8 cellular contexts compared by ENCODE assay signal in genomic region chr3:81485444-81485865, GRCh38.
DNase-seq lines count a peak whose midpoint lies in the region; ATAC-seq, FAIRE-seq and TF ChIP-seq lines count a peak whose summit lies in the region.

No MANE protein-coding gene starts in this region.

- H3K4me1 ChIP-seq in OCI-LY7 (ENCODE audit: insufficient read depth, low read length, poor library complexity, severe bottlenecking) (peaks cover 11% of the 10 kb centered on the region), keratinocyte (ENCODE audit: control insufficient read depth, extremely low read depth, insufficient read depth, low read length) (peaks cover 9% of the 10 kb centered on the region)

- DNase-seq in OCI-LY7 (ENCODE audit: low spot score) = peak; percentile 3
- DNase-seq in keratinocyte (ENCODE audit: low read depth, low spot score) = no peak
- no peak for DNase-seq in NCI-H2171 (lab: John Stamatoyannopoulos, UW)
- no peak for DNase-seq in activated CD4-positive, alpha-beta T cell treated with anti-CD3 and anti-CD28 coated beads, Interleukin-2, amount 50 U/mL, for 1 hour
- DNase-seq in HuH-7 (ENCODE audit: low spot score) = no peak
- no peak for DNase-seq in NCI-H1436 (lab: John Stamatoyannopoulos, UW)

- TF ChIP-seq CTCF in OCI-LY7 (conservative IDR thresholded peaks at IDR 0.05; ENCODE audit: low read length) = no peak
- no peak for TF ChIP-seq CTCF in keratinocyte (optimal IDR thresholded peaks at IDR 0.05 in 1 of 3, IDR thresholded peaks at IDR 0.05 in 1 of 3, conservative IDR thresholded peaks at IDR 0.05 in 1 of 3; ENCODE audit: extremely low read depth in 1 of 3, insufficient read depth in 2 of 3, low read length in 3 of 3)

- no TSS peak for BruUV-seq in OCI-LY7 (replicated peaks; lab: Mats Ljungman, UMichigan)

- H4K20me1 ChIP-seq in OCI-LY7 (ENCODE audit: insufficient read depth, low read length) = no peaks in the 10 kb centered on the region
- H4K20me1 ChIP-seq in keratinocyte (ENCODE audit: control insufficient read depth, extremely low read depth, insufficient read depth, low read length) = no peaks in the 10 kb centered on the region

- H3K4me2 ChIP-seq in OCI-LY7 (ENCODE audit: low read length) (peak overlapping the region; percentile 50), keratinocyte (ENCODE audit: control insufficient read depth, extremely low read depth, insufficient read depth, low read depth, low read length) (peak overlapping the region; percentile 74)

- CTCF ChIA-PET in OCI-LY7 (lab: Charles Lee; ENCODE audit: unreplicated experiment) = no interaction called here

- H3K4me3 ChIP-seq in OCI-LY7 (ENCODE audit: low read depth, low read length, poor library complexity, severe bottlenecking) = peak overlapping the region; percentile 24
- peak overlapping the region in 2 of 3 experiments; percentile 4 to 24 for H3K4me3 ChIP-seq in keratinocyte (ENCODE audit: control insufficient read depth in 2 of 3, extremely low read depth in 1 of 3, insufficient read depth in 2 of 3, low read depth in 1 of 3, low read length in 3 of 3)

- ATAC-seq in GM18502 (IDR thresholded peaks at IDR 0.05; ENCODE audit: poor library complexity, unreplicated experiment) (peak; percentile 99), HG02840 (IDR thresholded peaks at IDR 0.05; ENCODE audit: low FRiP score, unreplicated experiment) (peak; percentile 99)

- H3K79me2 ChIP-seq in OCI-LY7 (ENCODE audit: insufficient read depth, low read depth, low read length) (no peaks in the 10 kb centered on the region), keratinocyte (ENCODE audit: control insufficient read depth, insufficient read depth, low read length) (no peaks in the 10 kb centered on the region)

- H3K36me3 ChIP-seq in OCI-LY7 (ENCODE audit: insufficient read depth, low read length) (no peaks in the 10 kb centered on the region), keratinocyte (ENCODE audit: control insufficient read depth in 2 of 2, extremely low read depth in 1 of 2, insufficient read depth in 2 of 2, low read length in 2 of 2) (no peaks in the 10 kb centered on the region)

- no peaks in the 10 kb centered on the region for H3K27me3 ChIP-seq in keratinocyte (ENCODE audit: control insufficient read depth, extremely low read depth, insufficient read depth, low read length)

- no peak overlapping the region for H3K9ac ChIP-seq in keratinocyte (ENCODE audit: control insufficient read depth, extremely low read depth, insufficient read depth, low read length)

- peak; percentile 79 for FAIRE-seq in keratinocyte (lab: Jason Lieb, UNC)

- H3K9me2 ChIP-seq in OCI-LY7 (ENCODE audit: insufficient read depth, low read length) = no peaks in the 10 kb centered on the region

- no peaks in the 10 kb centered on the region for H3K9me1 ChIP-seq in keratinocyte (ENCODE audit: control insufficient read depth, extremely low read depth, insufficient read depth, low read length)

- intact Hi-C loops in OCI-LY7 (cut with micrococcal nuclease; ENCODE audit: unreplicated experiment) = no loop called here

- peak overlapping the region; percentile 62 for H2AFZ ChIP-seq in OCI-LY7 (ENCODE audit: low read length)
- H2AFZ ChIP-seq in keratinocyte (ENCODE audit: control insufficient read depth, low read length) = peak overlapping the region; percentile 80

- H3K27ac ChIP-seq in OCI-LY7 (ENCODE audit: low read depth, low read length, poor library complexity, severe bottlenecking) (no peak overlapping the region), keratinocyte (ENCODE audit: control insufficient read depth, insufficient read depth, low read length) (no peak overlapping the region)

- POLR2A ChIA-PET in OCI-LY7 (lab: Charles Lee) = interaction anchor here (0.6 kb wide), 1 partner anchor 923 kb away, joined by 3 read pairs; no protein-coding TSS in a partner anchor

- dilution Hi-C loops in keratinocyte (cut with MboI; ENCODE audit: extremely low pct_ligation_motif_present, low sequenced_read_pairs) = no loop called here

- H3K9me3 ChIP-seq in OCI-LY7 (ENCODE audit: low read length) (no peaks in the 10 kb centered on the region), keratinocyte (ENCODE audit: control insufficient read depth, low read depth, low read length) (no peaks in the 10 kb centered on the region)
